ENCODE assay signal across 26 cellular contexts in the genomic region with DNA sequence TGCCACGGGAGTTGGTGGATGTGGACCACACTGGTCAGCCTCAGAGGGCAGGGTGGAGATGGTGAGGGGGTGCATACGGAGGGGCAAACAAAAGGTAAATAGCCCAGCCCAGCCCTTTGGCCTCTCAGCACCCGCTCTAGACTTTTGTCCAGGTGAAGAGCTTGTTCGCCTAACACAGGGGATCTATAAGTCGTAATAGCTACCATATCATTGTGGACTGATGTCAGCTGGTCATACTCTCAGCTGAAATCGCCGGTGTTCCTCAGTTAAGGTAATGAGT. TPM values are rescaled to one million over a fixed set of nuclear protein-coding genes. Genes with fewer than 3 reads are reported as not detected.
"Had no signal": no experiment of that assay in that cellular context is flagged by ENCODE, and none has a peak within 500 bp of the region (broad histone marks: within the 10 kb centered on the region; RNA-seq: fewer than 3 reads in every experiment).

No MANE protein-coding gene starts in this region.

- H3K9me3 Mint-ChIP-seq: activated B cell treated with CpG ODN at 0.5 μM for 24 hours; activated naive CD4-positive, alpha-beta T cell treated with anti-CD3 and anti-CD28 coated beads for 36 hours; activated naive CD8-positive, alpha-beta T cell treated with anti-CD3 and anti-CD28 coated beads, Interleukin-2, amount 10 ng/mL, durations not matched to agents 7 days and 5 days; activated T-cell treated with anti-CD3 and anti-CD28 coated beads, Interleukin-2, amount 50 U/mL, for 72 hours; type B pancreatic cell had no signal

- H3K4me3 Mint-ChIP-seq: activated B cell treated with CpG ODN at 0.5 μM for 24 hours; activated naive CD4-positive, alpha-beta T cell treated with anti-CD3 and anti-CD28 coated beads for 36 hours; activated naive CD8-positive, alpha-beta T cell treated with anti-CD3 and anti-CD28 coated beads, Interleukin-2, amount 10 ng/mL, durations not matched to agents 7 days and 5 days; type B pancreatic cell had no signal

- H3K27me3 Mint-ChIP-seq: activated B cell treated with CpG ODN at 0.5 μM for 24 hours had no signal

- DNase-seq: activated B cell treated with CpG ODN at 0.5 μM for 24 hours; activated CD4-positive, alpha-beta T cell treated with anti-CD3 and anti-CD28 coated beads for 4 hours; activated CD4-positive, alpha-beta T cell treated with anti-CD3 and anti-CD28 coated beads, Interleukin-2, amount 50 U/mL, for 48 hours; activated effector memory CD4-positive, alpha-beta T cell treated with Interleukin-2 at 50 U/mL for 16 hours; activated naive CD4-positive, alpha-beta T cell treated with anti-CD3 and anti-CD28 coated beads for 36 hours; activated naive CD8-positive, alpha-beta T cell treated with anti-CD3 and anti-CD28 coated beads, Interleukin-2, amount 10 ng/mL, durations not matched to agents 7 days and 5 days; activated T-cell treated with anti-CD3 and anti-CD28 coated beads, Interleukin-2, amount 50 U/mL, for 72 hours; amniotic stem cell; dermis blood vessel endothelial cell; effector memory CD4-positive, alpha-beta T cell; kidney glomerular epithelial cell; left ventricle myocardium inferior; naive thymus-derived CD4-positive, alpha-beta T cell; right cardiac atrium; stimulated activated CD4-positive, alpha-beta T cell treated with anti-CD3 and anti-CD28 coated beads, Interleukin-4, amount 100 ng/mL, for 24 hours; stimulated activated naive CD8-positive, alpha-beta T cell treated with anti-CD3 and anti-CD28 coated beads, Interleukin-15, Interleukin-2, amounts not matched to agents 100 U/mL and 50 U/mL, for 24 hours; T1000 had no signal

- H3K9me3 ChIP-seq: left ventricle myocardium inferior had no signal

- ATAC-seq: activated T-cell treated with anti-CD3 and anti-CD28 coated beads, Interleukin-2, amount 50 U/mL, for 72 hours; esophagus mucosa; naive thymus-derived CD4-positive, alpha-beta T cell; right cardiac atrium; stimulated activated naive CD8-positive, alpha-beta T cell treated with anti-CD3 and anti-CD28 coated beads, Interleukin-15, Interleukin-2, amounts not matched to agents 100 U/mL and 50 U/mL, for 24 hours had no signal

- H3K4me1 ChIP-seq: left ventricle myocardium inferior had no signal

- H3K36me3 Mint-ChIP-seq: activated naive CD8-positive, alpha-beta T cell treated with anti-CD3 and anti-CD28 coated beads, Interleukin-2, amount 10 ng/mL, durations not matched to agents 7 days and 5 days; naive thymus-derived CD4-positive, alpha-beta T cell; type B pancreatic cell had no signal

- H3K27ac ChIP-seq: left ventricle myocardium inferior had no signal

- H3K27ac Mint-ChIP-seq: activated B cell treated with CpG ODN at 0.5 μM for 24 hours; activated naive CD4-positive, alpha-beta T cell treated with anti-CD3 and anti-CD28 coated beads for 36 hours; activated naive CD8-positive, alpha-beta T cell treated with anti-CD3 and anti-CD28 coated beads, Interleukin-2, amount 10 ng/mL, durations not matched to agents 7 days and 5 days; activated T-cell treated with anti-CD3 and anti-CD28 coated beads, Interleukin-2, amount 50 U/mL, for 72 hours; type B pancreatic cell had no signal

- H3K4me3 ChIP-seq: left ventricle myocardium inferior had no signal

- H3K36me3 ChIP-seq: left ventricle myocardium inferior had no signal

RNA-seq across cellular contexts. Expression of a gene that starts 27.0 kb away (rescaled TPM):
- total RNA-seq: activated B cell treated with CpG ODN at 0.5 μM for 24 hours; activated naive CD4-positive, alpha-beta T cell treated with anti-CD3 and anti-CD28 coated beads for 36 hours; activated naive CD8-positive, alpha-beta T cell treated with anti-CD3 and anti-CD28 coated beads, Interleukin-2, amount 10 ng/mL, durations not matched to agents 7 days and 5 days; activated T-cell treated with anti-CD3 and anti-CD28 coated beads, Interleukin-2, amount 50 U/mL, for 72 hours; cerebellum; dermis blood vessel endothelial cell; endothelial cell of umbilical vein; frontal cortex; left ventricle myocardium inferior; lung microvascular endothelial cell; naive thymus-derived CD4-positive, alpha-beta T cell; osteocyte; progenitor cell of endocrine pancreas; right cardiac atrium; T-helper 1 cell treated with Interleukin-12 subunit alpha and Interleukin-12 subunit beta and Interleukin-4 antibody, amounts not matched to agents 30 ng/mL and 1 ng/mL, for 36 hours had no signal
- polyA plus RNA-seq: endothelial cell of umbilical vein; naive thymus-derived CD4-positive, alpha-beta T cell had no signal
